ENCODE assay signal across 8 cellular contexts in the genomic region with DNA sequence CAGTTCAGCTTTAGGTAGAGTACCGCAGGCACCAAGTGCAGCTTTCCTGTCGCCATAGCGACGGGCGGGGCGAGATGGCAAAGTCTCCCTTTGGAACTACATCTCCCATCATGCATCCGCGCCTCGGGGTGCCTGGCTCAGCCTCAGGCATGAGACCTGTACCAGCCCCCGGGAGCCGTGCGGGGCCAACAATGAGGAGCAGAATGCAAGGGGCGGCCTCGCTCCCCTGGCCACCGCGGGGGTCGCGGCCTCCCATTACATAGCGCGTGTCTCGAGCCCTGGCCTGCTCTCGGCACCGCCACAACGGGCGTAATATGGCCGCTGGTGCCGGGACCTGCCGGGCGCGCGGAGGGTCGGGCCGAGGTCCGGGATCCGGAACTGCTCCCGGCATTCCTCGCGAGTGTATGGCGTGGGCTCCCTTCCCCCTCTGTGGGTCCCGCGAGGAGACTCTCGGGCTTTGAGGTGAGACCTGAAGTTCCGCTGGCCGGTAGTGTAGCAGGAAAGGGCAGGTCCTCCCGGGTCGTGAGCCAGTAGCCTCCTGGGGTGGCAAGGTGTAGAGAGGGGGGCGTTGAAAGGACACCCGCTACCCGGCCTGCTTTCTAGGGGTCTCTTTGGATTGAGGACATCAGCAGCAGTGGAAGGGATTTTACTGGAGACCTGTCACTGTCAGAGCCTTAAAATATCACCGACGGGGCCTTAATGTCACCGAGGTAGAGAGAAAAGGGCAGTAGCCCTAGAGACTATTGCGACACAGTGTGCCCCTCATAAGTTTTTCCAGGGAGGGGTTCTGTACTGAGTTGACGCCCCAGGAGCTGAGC. TPM values are rescaled to one million over a fixed set of nuclear protein-coding genes. Genes with fewer than 3 reads are reported as not detected.
DNase-seq lines count a peak whose midpoint lies in the region; ATAC-seq and TF ChIP-seq lines count a peak whose summit lies in the region.

Gene THTPA, plus strand, starts transcription at position 390 of the 818 bp plus-strand sequence. CDS start 487 bp downstream, outside the sequence.

- H3K4me3 ChIP-seq in AG10803 (ENCODE audit: low read length), result peak within 1 kb of the TSS; percentile 95

- no peak for TF ChIP-seq CTCF in AG10803 (conservative IDR thresholded peaks at IDR 0.05; ENCODE audit: low read length)

- peak; percentile 84 for DNase-seq in AG10803 (ENCODE audit: low read depth)
- DNase-seq in NCI-H460 (ENCODE audit: extremely low read depth, low read depth), result peak; percentile 87
- peak; percentile 89 for DNase-seq in activated CD4-positive, CD25-positive, alpha-beta regulatory T cell treated with anti-CD3 and anti-CD28 coated beads, Interleukin-2, amount 50 U/mL, for 72 hours
- peak; percentile 95 for DNase-seq in cerebellar cortex (ENCODE audit: low spot score)
- DNase-seq in kidney tubule cell (ENCODE audit: low spot score), result peak; percentile 92
- peak; percentile 79 for DNase-seq in stimulated activated CD4-positive, alpha-beta T cell treated with anti-CD3 and anti-CD28 coated beads, Interleukin-1b, Interleukin-23, amount 100 ng/mL, for 1 hour (ENCODE audit: low read depth in 2 of 2)

- ATAC-seq in GM19043 (IDR thresholded peaks at IDR 0.05; ENCODE audit: low read depth, unreplicated experiment) (peak; percentile 78), HG03354 (IDR thresholded peaks at IDR 0.05; ENCODE audit: poor library complexity, severe bottlenecking, unreplicated experiment) (peak; percentile 87)

RNA-seq across cellular contexts. Expression of gene THTPA, which starts in this region (rescaled TPM):
- total RNA-seq in NCI-H460 (2014; rRNA removed; shearing (Covaris generic)), result 15.3 and 23.6 TPM in 2 replicates
- polyA plus RNA-seq in NCI-H460 (2014; cell fraction: nucleus; rRNA removed), result 26.8 and 52.2 TPM in 2 replicates

Comparison
In these comparisons a context has a peak if more than half of its experiments do, and no peak if none do; other contexts are left out.
1. Peak in every context shown above with its lines: DNase-seq, ATAC-seq and H3K4me3 ChIP-seq.